Comparison of ENCODE assay signal across 22 cellular contexts in the genomic region with DNA sequence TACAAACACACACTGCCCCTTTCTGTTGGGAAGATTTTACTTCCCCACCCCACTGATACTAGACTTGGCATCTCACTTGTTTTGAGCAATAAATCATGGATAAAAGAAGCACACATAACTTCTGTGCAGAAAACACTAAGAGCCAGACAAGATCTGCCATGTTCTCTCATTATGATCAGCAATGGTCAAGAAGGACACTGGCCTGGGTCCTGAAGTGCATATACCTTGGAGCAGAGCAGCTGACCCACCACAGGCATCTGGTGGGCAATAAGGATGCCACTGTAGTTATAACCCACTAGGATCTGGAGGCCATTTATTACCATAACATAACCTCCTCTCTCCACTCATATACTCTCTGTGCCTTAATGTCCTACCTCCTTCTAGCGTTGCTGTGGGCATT.
DNase-seq lines count a peak whose midpoint lies in the region; ATAC-seq and TF ChIP-seq lines count a peak whose summit lies in the region.
"Had no signal": no experiment of that assay in that cellular context is flagged by ENCODE, and none has a peak within 500 bp of the region (broad histone marks: within the 10 kb centered on the region; RNA-seq: fewer than 3 reads in every experiment).

No MANE protein-coding gene starts in this region.

- no peak for TF ChIP-seq RAD21 in SK-N-SH (IDR thresholded peaks at IDR 0.05; ENCODE audit: low read length)

- H3K9ac ChIP-seq in SK-N-SH, result no peak overlapping the region
- H3K9ac ChIP-seq: BLaER1 treated with 17β-estradiol and CSF1 and Interleukin-3, amounts not matched to agents 10 nM and 100 nM had no signal

- H3K27me3 ChIP-seq in SK-N-SH (ENCODE audit: insufficient read depth), result no peaks in the 10 kb centered on the region
- H3K27me3 ChIP-seq: BE2C; BLaER1 treated with 17β-estradiol and CSF1 and Interleukin-3, amounts not matched to agents 10 nM and 100 nM had no signal

- H3K79me2 ChIP-seq in SK-N-SH (ENCODE audit: insufficient read depth), result no peaks in the 10 kb centered on the region

- DNase-seq in SK-N-SH (no peak), fibroblast of villous mesenchyme (ENCODE audit: low read depth) (peak; percentile 7), posterior cingulate gyrus (no peak)
- DNase-seq: ACHN; AML-193; BE2C; CD4-positive, alpha-beta T cell; CD8-positive, alpha-beta memory T cell; DMS 273 treated with DMSO at 0.1 percent for 48 hours; DMS79; EL; GDM1; H9; HFFc6 had no signal

- CTCF ChIA-PET in SK-N-SH (lab: Yijun Ruan, JAX), result interaction anchor here (1.2 kb wide), 1 partner anchor 59 kb away, joined by 4 read pairs; no protein-coding TSS in a partner anchor

- H3K9me3 ChIP-seq in SK-N-SH, result no peaks in the 10 kb centered on the region
- H3K9me3 ChIP-seq: BE2C; BLaER1 treated with 17β-estradiol and CSF1 and Interleukin-3, amounts not matched to agents 10 nM and 100 nM had no signal

- no peaks in the 10 kb centered on the region for H3K36me3 ChIP-seq in SK-N-SH (replicated peaks in 1 of 2; ENCODE audit: control insufficient read depth in 1 of 2, insufficient read depth in 2 of 2, low read length in 1 of 2)
- H3K36me3 ChIP-seq: BE2C; BLaER1 treated with 17β-estradiol and CSF1 and Interleukin-3, amounts not matched to agents 10 nM and 100 nM had no signal

- H3K4me3 ChIP-seq in SK-N-SH (ENCODE audit: low read depth in 2 of 2, low read length in 1 of 2) (no peak overlapping the region), fibroblast of villous mesenchyme (ENCODE audit: low read depth, low read length) (no peak overlapping the region)
- H3K4me3 ChIP-seq: BLaER1 treated with 17β-estradiol and CSF1 and Interleukin-3, amounts not matched to agents 10 nM and 100 nM; GM12878; GM23338 had no signal

- POLR2A ChIA-PET in SK-N-SH (lab: Yijun Ruan, JAX), result no interaction called here

- intact Hi-C loops in posterior cingulate gyrus (cut with DNase I), result no loop called here

- H4K20me1 ChIP-seq in SK-N-SH (ENCODE audit: insufficient read depth), result no peaks in the 10 kb centered on the region
- H4K20me1 ChIP-seq: BLaER1 treated with 17β-estradiol and CSF1 and Interleukin-3, amounts not matched to agents 10 nM and 100 nM had no signal

- no peak for TF ChIP-seq EP300 in SK-N-SH (IDR thresholded peaks at IDR 0.05; ENCODE audit: borderline replicate concordance in 1 of 2, low read depth in 1 of 2, low read length in 1 of 2)

- no peaks in the 10 kb centered on the region for H3K9me2 ChIP-seq in SK-N-SH

- H2AFZ ChIP-seq in SK-N-SH (ENCODE audit: low read depth), result no peak overlapping the region
- H2AFZ ChIP-seq: GM23338 had no signal

- no peaks in the 10 kb centered on the region for H3F3A ChIP-seq in SK-N-SH (replicated peaks; ENCODE audit: insufficient read depth)

- no peak overlapping the region for H3K4me2 ChIP-seq in SK-N-SH
- H3K4me2 ChIP-seq: BLaER1 treated with 17β-estradiol and CSF1 and Interleukin-3, amounts not matched to agents 10 nM and 100 nM; GM23338 had no signal

- 54% methylated on average over 1 of the region's 1 CpG for WGBS in SK-N-SH (ENCODE audit: low lambda C conversion rate)

- H3K27ac ChIP-seq in SK-N-SH (ENCODE audit: low read depth in 2 of 2, low read length in 1 of 2), result no peak overlapping the region
- H3K27ac ChIP-seq: 22Rv1; BLaER1 treated with 17β-estradiol and CSF1 and Interleukin-3, amounts not matched to agents 10 nM and 100 nM had no signal

- TF ChIP-seq CTCF in SK-N-SH (IDR thresholded peaks at IDR 0.05), result no peak
- TF ChIP-seq CTCF in fibroblast of villous mesenchyme (IDR thresholded peaks at IDR 0.05; ENCODE audit: insufficient read depth, low read depth, low read length), result no peak

- no peak for ATAC-seq in SK-N-SH treated with all-trans-retinoic acid at 6 μM for 48 hours
- no peak for ATAC-seq in GM18909 (IDR thresholded peaks at IDR 0.05; ENCODE audit: poor library complexity, unreplicated experiment)
- ATAC-seq: GM12878, GM23338, HCT116 had no signal

- no peaks in the 10 kb centered on the region; a peak in 2 of 4 replicates for H3K4me1 ChIP-seq in SK-N-SH (ENCODE audit: control insufficient read depth in 1 of 2, insufficient read depth in 2 of 2, low read depth in 1 of 2, low read length in 1 of 2)
- H3K4me1 ChIP-seq: BE2C; BLaER1 treated with 17β-estradiol and CSF1 and Interleukin-3, amounts not matched to agents 10 nM and 100 nM had no signal

TF ChIP-seq in SK-N-SH, 30 proteins besides CTCF, POLR2A, EP300 and RAD21 (continues in another document):
- no peak for TF ChIP-seq SIN3A (IDR thresholded peaks at IDR 0.05; ENCODE audit: borderline replicate concordance, low read depth, low read length)

TF ChIP-seq in SK-N-SH treated with all-trans-retinoic acid at 6 μM for 48 hours, 23 proteins besides CTCF, POLR2A, EP300 and RAD21 (continues in another document):
- TF ChIP-seq SNAI2 (CRISPR knock-in tag; IDR thresholded peaks at IDR 0.05), result no peak
- TF ChIP-seq ZNF565 (CRISPR knock-in tag; conservative IDR thresholded peaks at IDR 0.05; ENCODE audit: low read depth), result no peak
- TF ChIP-seq ZNF8 (CRISPR knock-in tag; IDR thresholded peaks at IDR 0.05), result no peak
- no peak for TF ChIP-seq RARB (CRISPR knock-in tag; IDR thresholded peaks at IDR 0.05)
- no peak for TF ChIP-seq ARNTL (CRISPR knock-in tag; IDR thresholded peaks at IDR 0.05; ENCODE audit: borderline replicate concordance, low read depth)
- TF ChIP-seq, protein P1, sequence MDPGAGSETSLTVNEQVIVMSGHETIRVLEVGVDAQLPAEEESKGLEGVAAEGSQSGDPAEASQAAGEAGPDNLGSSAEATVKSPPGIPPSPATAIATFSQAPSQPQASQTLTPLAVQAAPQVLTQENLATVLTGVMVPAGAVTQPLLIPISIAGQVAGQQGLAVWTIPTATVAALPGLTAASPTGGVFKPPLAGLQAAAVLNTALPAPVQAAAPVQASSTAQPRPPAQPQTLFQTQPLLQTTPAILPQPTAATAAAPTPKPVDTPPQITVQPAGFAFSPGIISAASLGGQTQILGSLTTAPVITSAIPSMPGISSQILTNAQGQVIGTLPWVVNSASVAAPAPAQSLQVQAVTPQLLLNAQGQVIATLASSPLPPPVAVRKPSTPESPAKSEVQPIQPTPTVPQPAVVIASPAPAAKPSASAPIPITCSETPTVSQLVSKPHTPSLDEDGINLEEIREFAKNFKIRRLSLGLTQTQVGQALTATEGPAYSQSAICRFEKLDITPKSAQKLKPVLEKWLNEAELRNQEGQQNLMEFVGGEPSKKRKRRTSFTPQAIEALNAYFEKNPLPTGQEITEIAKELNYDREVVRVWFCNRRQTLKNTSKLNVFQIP (CRISPR knock-in tag; IDR thresholded peaks at IDR 0.05; ENCODE audit: borderline replicate concordance, low read depth), result no peak
- no peak for TF ChIP-seq ESRRG (CRISPR knock-in tag; IDR thresholded peaks at IDR 0.05)
- TF ChIP-seq, protein P2, sequence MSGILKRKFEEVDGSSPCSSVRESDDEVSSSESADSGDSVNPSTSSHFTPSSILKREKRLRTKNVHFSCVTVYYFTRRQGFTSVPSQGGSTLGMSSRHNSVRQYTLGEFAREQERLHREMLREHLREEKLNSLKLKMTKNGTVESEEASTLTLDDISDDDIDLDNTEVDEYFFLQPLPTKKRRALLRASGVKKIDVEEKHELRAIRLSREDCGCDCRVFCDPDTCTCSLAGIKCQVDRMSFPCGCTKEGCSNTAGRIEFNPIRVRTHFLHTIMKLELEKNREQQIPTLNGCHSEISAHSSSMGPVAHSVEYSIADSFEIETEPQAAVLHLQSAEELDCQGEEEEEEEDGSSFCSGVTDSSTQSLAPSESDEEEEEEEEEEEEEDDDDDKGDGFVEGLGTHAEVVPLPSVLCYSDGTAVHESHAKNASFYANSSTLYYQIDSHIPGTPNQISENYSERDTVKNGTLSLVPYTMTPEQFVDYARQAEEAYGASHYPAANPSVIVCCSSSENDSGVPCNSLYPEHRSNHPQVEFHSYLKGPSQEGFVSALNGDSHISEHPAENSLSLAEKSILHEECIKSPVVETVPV (CRISPR knock-in tag; IDR thresholded peaks at IDR 0.05), result no peak
- no peak for TF ChIP-seq TCF4 (CRISPR knock-in tag; IDR thresholded peaks at IDR 0.05; ENCODE audit: borderline replicate concordance)

TF ChIP-seq in PFSK-1, 5 proteins besides CTCF, POLR2A, EP300 and RAD21:
- TF ChIP-seq TAF1 (IDR thresholded peaks at IDR 0.05; ENCODE audit: borderline replicate concordance, insufficient read depth, low read length), result no peak
- TF ChIP-seq, protein P3, sequence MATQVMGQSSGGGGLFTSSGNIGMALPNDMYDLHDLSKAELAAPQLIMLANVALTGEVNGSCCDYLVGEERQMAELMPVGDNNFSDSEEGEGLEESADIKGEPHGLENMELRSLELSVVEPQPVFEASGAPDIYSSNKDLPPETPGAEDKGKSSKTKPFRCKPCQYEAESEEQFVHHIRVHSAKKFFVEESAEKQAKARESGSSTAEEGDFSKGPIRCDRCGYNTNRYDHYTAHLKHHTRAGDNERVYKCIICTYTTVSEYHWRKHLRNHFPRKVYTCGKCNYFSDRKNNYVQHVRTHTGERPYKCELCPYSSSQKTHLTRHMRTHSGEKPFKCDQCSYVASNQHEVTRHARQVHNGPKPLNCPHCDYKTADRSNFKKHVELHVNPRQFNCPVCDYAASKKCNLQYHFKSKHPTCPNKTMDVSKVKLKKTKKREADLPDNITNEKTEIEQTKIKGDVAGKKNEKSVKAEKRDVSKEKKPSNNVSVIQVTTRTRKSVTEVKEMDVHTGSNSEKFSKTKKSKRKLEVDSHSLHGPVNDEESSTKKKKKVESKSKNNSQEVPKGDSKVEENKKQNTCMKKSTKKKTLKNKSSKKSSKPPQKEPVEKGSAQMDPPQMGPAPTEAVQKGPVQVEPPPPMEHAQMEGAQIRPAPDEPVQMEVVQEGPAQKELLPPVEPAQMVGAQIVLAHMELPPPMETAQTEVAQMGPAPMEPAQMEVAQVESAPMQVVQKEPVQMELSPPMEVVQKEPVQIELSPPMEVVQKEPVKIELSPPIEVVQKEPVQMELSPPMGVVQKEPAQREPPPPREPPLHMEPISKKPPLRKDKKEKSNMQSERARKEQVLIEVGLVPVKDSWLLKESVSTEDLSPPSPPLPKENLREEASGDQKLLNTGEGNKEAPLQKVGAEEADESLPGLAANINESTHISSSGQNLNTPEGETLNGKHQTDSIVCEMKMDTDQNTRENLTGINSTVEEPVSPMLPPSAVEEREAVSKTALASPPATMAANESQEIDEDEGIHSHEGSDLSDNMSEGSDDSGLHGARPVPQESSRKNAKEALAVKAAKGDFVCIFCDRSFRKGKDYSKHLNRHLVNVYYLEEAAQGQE (IDR thresholded peaks at IDR 0.05; ENCODE audit: insufficient read depth in 1 of 2, low read depth in 2 of 2, low read length in 2 of 2), result peak; percentile 56 to 87; a peak in 3 of 4 replicates
